Comparison of ENCODE assay signal across 11 cellular contexts in genomic region chr6:498795-499231, GRCh38.
DNase-seq lines count a peak whose midpoint lies in the region; ATAC-seq and TF ChIP-seq lines count a peak whose summit lies in the region.
"Had no signal": no experiment of that assay in that cellular context is flagged by ENCODE, and none has a peak within 500 bp of the region (broad histone marks: within the 10 kb centered on the region; RNA-seq: fewer than 3 reads in every experiment).

No MANE protein-coding gene starts in this region.

- H3K4me3 ChIP-seq in GM12865 (ENCODE audit: low read depth, low read length) (peak overlapping the region; percentile 15; the same call in 1 of the 2 replicates), OCI-LY7 (ENCODE audit: low read depth, low read length, poor library complexity, severe bottlenecking) (no peak overlapping the region), choroid plexus epithelial cell (ENCODE audit: low read depth, low read length) (no peak overlapping the region)
- H3K4me3 ChIP-seq: upper lobe of left lung had no signal

- no peaks in the 10 kb centered on the region for H3K27me3 Mint-ChIP-seq in mesothelial cell of epicardium (ENCODE audit: low read depth)
- H3K27me3 Mint-ChIP-seq: naive B cell had no signal

- H3K9me2 ChIP-seq in OCI-LY7 (ENCODE audit: insufficient read depth, low read length): no peaks in the 10 kb centered on the region

- no peak overlapping the region for H3K27ac Mint-ChIP-seq in mesothelial cell of epicardium

- peak; percentile 68 for ATAC-seq in GM21786 (IDR thresholded peaks at IDR 0.05; ENCODE audit: unreplicated experiment)

- H3K4me3 Mint-ChIP-seq in mesothelial cell of epicardium: no peak overlapping the region

- intact Hi-C loops in OCI-LY7 (cut with micrococcal nuclease; ENCODE audit: unreplicated experiment): no loop called here

- BruUV-seq in OCI-LY7 (replicated peaks; lab: Mats Ljungman, UMichigan): no TSS peak

- H4K20me1 ChIP-seq in OCI-LY7 (ENCODE audit: insufficient read depth, low read length): no peaks in the 10 kb centered on the region

- no peak overlapping the region for H2AFZ ChIP-seq in OCI-LY7 (ENCODE audit: low read length)

- no peaks in the 10 kb centered on the region for H3K79me2 ChIP-seq in OCI-LY7 (ENCODE audit: insufficient read depth, low read depth, low read length)

- H3K4me1 ChIP-seq in OCI-LY7 (ENCODE audit: insufficient read depth, low read length, poor library complexity, severe bottlenecking): peaks cover 4% of the 10 kb centered on the region
- H3K4me1 ChIP-seq: upper lobe of left lung had no signal

- POLR2A ChIA-PET in OCI-LY7 (lab: Charles Lee): interaction anchor here (1.3 to 1.4 kb wide), 2 partner anchors 10 to 34 kb away, joined by 4 to 5 read pairs; no protein-coding TSS in a partner anchor

- TF ChIP-seq CTCF in GM12865 (IDR thresholded peaks at IDR 0.05; ENCODE audit: insufficient read depth, low read depth, low read length, missing control alignments) (no peak), OCI-LY7 (conservative IDR thresholded peaks at IDR 0.05; ENCODE audit: low read length) (no peak), choroid plexus epithelial cell (conservative IDR thresholded peaks at IDR 0.05; ENCODE audit: low read depth, low read length) (no peak), mesothelial cell of epicardium (IDR thresholded peaks at IDR 0.05; ENCODE audit: unreplicated experiment) (no peak)

- peaks cover 4% of the 10 kb centered on the region for H3K9me3 Mint-ChIP-seq in mesothelial cell of epicardium
- H3K9me3 Mint-ChIP-seq: naive B cell had no signal

- H3K36me3 ChIP-seq in OCI-LY7 (ENCODE audit: insufficient read depth, low read length): 0 out of 2 replicates have a peak, but pooled peaks cover 2% of the 10 kb centered on the region

- DNase-seq in GM12865 (ENCODE audit: low read depth) (peak; percentile 88), OCI-LY7 (ENCODE audit: low spot score) (peak; percentile 18), choroid plexus epithelial cell (ENCODE audit: low read depth) (peak; percentile 75), NCI-H2171 treated with DMSO at 0.1 percent for 48 hours (lab: John Stamatoyannopoulos, UW) (no peak), epidermal melanocyte (ENCODE audit: insufficient read length, low spot score) (no peak), NCI-H446 (lab: John Stamatoyannopoulos, UW) (no peak), mesothelial cell of epicardium (ENCODE audit: low spot score in 2 of 2, unreplicated experiment in 2 of 2) (no peak)
- DNase-seq: naive B cell, NCI-H524, upper lobe of left lung had no signal

- H3K4me2 ChIP-seq in OCI-LY7 (ENCODE audit: low read length): no peak overlapping the region

- no peak overlapping the region for H3K27ac ChIP-seq in OCI-LY7 (ENCODE audit: low read depth, low read length, poor library complexity, severe bottlenecking)
- H3K27ac ChIP-seq: upper lobe of left lung had no signal

- CTCF ChIA-PET in OCI-LY7 (lab: Charles Lee; ENCODE audit: unreplicated experiment): no interaction called here

- H3K9me3 ChIP-seq in OCI-LY7 (ENCODE audit: low read length): no peaks in the 10 kb centered on the region
- H3K9me3 ChIP-seq: upper lobe of left lung had no signal

- peaks cover 22% of the 10 kb centered on the region for H3K36me3 Mint-ChIP-seq in mesothelial cell of epicardium

- no peaks in the 10 kb centered on the region for H3K4me1 Mint-ChIP-seq in mesothelial cell of epicardium

Comparison
In these comparisons a context has a peak if more than half of its experiments do, and no peak if none do; other contexts are left out.
1. DNase-seq: peak in GM12865 (single experiment), OCI-LY7 (single experiment) and choroid plexus epithelial cell (single experiment); none in NCI-H2171 treated with DMSO at 0.1 percent for 48 hours (single experiment), epidermal melanocyte (single experiment), NCI-H446 (0 of 2) and mesothelial cell of epicardium (0 of 2).